1 cellular context compared by ENCODE assay signal in genomic region chr21:45562401-45562800, GRCh38.
TF ChIP-seq lines count a peak whose summit lies in the region.

No MANE protein-coding gene starts in this region.

TF ChIP-seq in H1, 55 proteins besides CTCF, POLR2A, EP300 and RAD21:
- TF ChIP-seq BRCA1 (IDR thresholded peaks at IDR 0.05; ENCODE audit: low read depth, low read length): no peak
- no peak for TF ChIP-seq SP1 (IDR thresholded peaks at IDR 0.05; ENCODE audit: low read depth, low read length)
- no peak for TF ChIP-seq SIX5 (IDR thresholded peaks at IDR 0.05; ENCODE audit: low read depth, low read length)
- TF ChIP-seq, protein P1, sequence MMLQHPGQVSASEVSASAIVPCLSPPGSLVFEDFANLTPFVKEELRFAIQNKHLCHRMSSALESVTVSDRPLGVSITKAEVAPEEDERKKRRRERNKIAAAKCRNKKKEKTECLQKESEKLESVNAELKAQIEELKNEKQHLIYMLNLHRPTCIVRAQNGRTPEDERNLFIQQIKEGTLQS (IDR thresholded peaks at IDR 0.05; ENCODE audit: insufficient read depth, low read depth, low read length): no peak
- TF ChIP-seq HDAC2 (IDR thresholded peaks at IDR 0.05; ENCODE audit: borderline replicate concordance in 1 of 2, low read depth in 2 of 2, low read length in 2 of 2): no peak
- TF ChIP-seq TAF7 (optimal IDR thresholded peaks at IDR 0.05; ENCODE audit: borderline replicate concordance, low read depth, low read length): no peak
- TF ChIP-seq GTF2F1 (IDR thresholded peaks at IDR 0.05; ENCODE audit: borderline replicate concordance, low read depth, low read length): no peak
- no peak for TF ChIP-seq FOSL1 (IDR thresholded peaks at IDR 0.05; ENCODE audit: insufficient read depth, low read depth, low read length)
